ENCODE assay signal across 8 cellular contexts in genomic region chr9:122264360-122265264, GRCh38. TPM values are rescaled to one million over a fixed set of nuclear protein-coding genes. Genes with fewer than 3 reads are reported as not detected.
DNase-seq lines count a peak whose midpoint lies in the region; ATAC-seq and FAIRE-seq lines count a peak whose summit lies in the region.

Gene MRRF, plus strand, starts transcription at chr9:122264882. Its CDS starts 6,010 bp downstream, at chr9:122270892.
Gene RBM18, minus strand, starts transcription at chr9:122264840. Its CDS starts 3,348 bp downstream, at chr9:122261492.

- in situ Hi-C loops in KBM-7 (cut with MboI; ENCODE audit: low pct_unique_long_range_greater_than_20kb, low sequenced_read_pairs), result no loop called here

- ATAC-seq in GM21717 (IDR thresholded peaks at IDR 0.05; ENCODE audit: unreplicated experiment) (peak; percentile 83), naive B cell (ENCODE audit: low read depth in 2 of 2) (peak; percentile 87 to 88)
- ATAC-seq in stimulated activated effector memory CD8-positive, alpha-beta T cell treated with anti-CD3 and anti-CD28 coated beads, Interleukin-12 subunit alpha, Interleukin-12 subunit beta, amount 100 ng/mL, for 72 hours, result peak; percentile 93

- H3K4me3 Mint-ChIP-seq in activated T-helper 1 cell treated with anti-CD3 and anti-CD28 coated beads, Interleukin-12 subunit alpha, Interleukin-12 subunit beta, Interleukin-2, Interleukin-4 antibody, amounts not matched to agents 30 ng/mL and 10 ng/mL and 1 ng/mL, durations not matched to agents 14 hours and 24 hours and 36 hours, result peak within 1 kb of the TSS; percentile 97
- H3K4me3 Mint-ChIP-seq in naive B cell, result peak within 1 kb of the TSS; percentile 93 to 100 (median 100)
- peak within 1 kb of the TSS; percentile 98 for H3K4me3 Mint-ChIP-seq in stimulated activated effector memory CD8-positive, alpha-beta T cell treated with anti-CD3 and anti-CD28 coated beads, Interleukin-12 subunit alpha, Interleukin-12 subunit beta, amount 100 ng/mL, for 72 hours

- intact Hi-C loops in activated T-helper 1 cell treated with anti-CD3 and anti-CD28 coated beads, Interleukin-12 subunit alpha, Interleukin-12 subunit beta, Interleukin-2, Interleukin-4 antibody, amounts not matched to agents 30 ng/mL and 10 ng/mL and 1 ng/mL, durations not matched to agents 14 hours and 24 hours and 36 hours (cut with micrococcal nuclease), result loop anchor here (1.0 to 10.0 kb wide), 10 partner anchors 50 to 1472 kb away; partner anchors contain the start of genes FBXW2, MORN5, NDUFA8 and PDCL

- no peaks in the 10 kb centered on the region for H3K9me3 Mint-ChIP-seq in activated T-helper 1 cell treated with anti-CD3 and anti-CD28 coated beads, Interleukin-12 subunit alpha, Interleukin-12 subunit beta, Interleukin-2, Interleukin-4 antibody, amounts not matched to agents 30 ng/mL and 10 ng/mL and 1 ng/mL, durations not matched to agents 14 hours and 24 hours and 36 hours
- H3K9me3 Mint-ChIP-seq in naive B cell, result no peaks in the 10 kb centered on the region
- H3K9me3 Mint-ChIP-seq in stimulated activated effector memory CD8-positive, alpha-beta T cell treated with anti-CD3 and anti-CD28 coated beads, Interleukin-12 subunit alpha, Interleukin-12 subunit beta, amount 100 ng/mL, for 72 hours, result no peaks in the 10 kb centered on the region

- peaks cover 17% of the 10 kb centered on the region for H3K36me3 Mint-ChIP-seq in activated T-helper 1 cell treated with anti-CD3 and anti-CD28 coated beads, Interleukin-12 subunit alpha, Interleukin-12 subunit beta, Interleukin-2, Interleukin-4 antibody, amounts not matched to agents 30 ng/mL and 10 ng/mL and 1 ng/mL, durations not matched to agents 14 hours and 24 hours and 36 hours (ENCODE audit: low read depth)
- H3K36me3 Mint-ChIP-seq in naive B cell, result peaks cover 0 to under 1% of the 10 kb centered on the region in 2 donors
- H3K36me3 Mint-ChIP-seq in stimulated activated effector memory CD8-positive, alpha-beta T cell treated with anti-CD3 and anti-CD28 coated beads, Interleukin-12 subunit alpha, Interleukin-12 subunit beta, amount 100 ng/mL, for 72 hours, result peaks cover 32% of the 10 kb centered on the region

- peaks cover 38% of the 10 kb centered on the region for H3K4me1 Mint-ChIP-seq in activated T-helper 1 cell treated with anti-CD3 and anti-CD28 coated beads, Interleukin-12 subunit alpha, Interleukin-12 subunit beta, Interleukin-2, Interleukin-4 antibody, amounts not matched to agents 30 ng/mL and 10 ng/mL and 1 ng/mL, durations not matched to agents 14 hours and 24 hours and 36 hours (ENCODE audit: low read depth)
- H3K4me1 Mint-ChIP-seq in naive B cell, result peaks cover 40 to 61% (median 49%) of the 10 kb centered on the region in 3 donors
- peaks cover 52% of the 10 kb centered on the region for H3K4me1 Mint-ChIP-seq in stimulated activated effector memory CD8-positive, alpha-beta T cell treated with anti-CD3 and anti-CD28 coated beads, Interleukin-12 subunit alpha, Interleukin-12 subunit beta, amount 100 ng/mL, for 72 hours

- peak; percentile 72 for DNase-seq in DMS79 (lab: John Stamatoyannopoulos, UW)
- DNase-seq in KBM-7, result peak; percentile 96
- peak; percentile 81 for DNase-seq in RCC 7860 (ENCODE audit: low spot score)
- DNase-seq in activated T-helper 1 cell treated with anti-CD3 and anti-CD28 coated beads, Interleukin-12 subunit alpha, Interleukin-12 subunit beta, Interleukin-2, Interleukin-4 antibody, amounts not matched to agents 30 ng/mL and 10 ng/mL and 1 ng/mL, durations not matched to agents 14 hours and 24 hours and 36 hours (ENCODE audit: low spot score), result peak; percentile 89
- peak; percentile 90 for DNase-seq in fibroblast of gingiva (ENCODE audit: low read depth)
- DNase-seq in naive B cell, result peak; percentile 94
- DNase-seq in stimulated activated effector memory CD8-positive, alpha-beta T cell treated with anti-CD3 and anti-CD28 coated beads, Interleukin-12 subunit alpha, Interleukin-12 subunit beta, amount 100 ng/mL, for 72 hours (ENCODE audit: low spot score in 2 of 2), result peak; percentile 95

- H3K27me3 Mint-ChIP-seq in activated T-helper 1 cell treated with anti-CD3 and anti-CD28 coated beads, Interleukin-12 subunit alpha, Interleukin-12 subunit beta, Interleukin-2, Interleukin-4 antibody, amounts not matched to agents 30 ng/mL and 10 ng/mL and 1 ng/mL, durations not matched to agents 14 hours and 24 hours and 36 hours (ENCODE audit: insufficient read depth), result no peaks in the 10 kb centered on the region
- no peaks in the 10 kb centered on the region for H3K27me3 Mint-ChIP-seq in naive B cell

- FAIRE-seq in RCC 7860 (lab: Jason Lieb, UNC), result no peak

- peak within 1 kb of the TSS; percentile 100 for H3K27ac Mint-ChIP-seq in activated T-helper 1 cell treated with anti-CD3 and anti-CD28 coated beads, Interleukin-12 subunit alpha, Interleukin-12 subunit beta, Interleukin-2, Interleukin-4 antibody, amounts not matched to agents 30 ng/mL and 10 ng/mL and 1 ng/mL, durations not matched to agents 14 hours and 24 hours and 36 hours
- H3K27ac Mint-ChIP-seq in naive B cell, result peak within 1 kb of the TSS; percentile 99 to 100 (median 100)
- peak within 1 kb of the TSS; percentile 100 for H3K27ac Mint-ChIP-seq in stimulated activated effector memory CD8-positive, alpha-beta T cell treated with anti-CD3 and anti-CD28 coated beads, Interleukin-12 subunit alpha, Interleukin-12 subunit beta, amount 100 ng/mL, for 72 hours

RNA-seq across cellular contexts. Expression of gene MRRF, which starts in this region (rescaled TPM):
- 58.8 and 66.0 TPM in 2 replicates for total RNA-seq in activated T-helper 1 cell treated with anti-CD3 and anti-CD28 coated beads, Interleukin-12 subunit alpha, Interleukin-12 subunit beta, Interleukin-2, Interleukin-4 antibody, amounts not matched to agents 30 ng/mL and 10 ng/mL and 1 ng/mL, durations not matched to agents 14 hours and 24 hours and 36 hours
- 10 to 100 TPM; 11.8 to 25.4 (median 19.9) TPM for polyA plus RNA-seq in naive B cell (ENCODE audit: low read depth in 6 of 6)

RNA-seq across cellular contexts. Expression of gene RBM18, which starts in this region (rescaled TPM):
- 29.9 and 31.5 TPM in 2 replicates for total RNA-seq in activated T-helper 1 cell treated with anti-CD3 and anti-CD28 coated beads, Interleukin-12 subunit alpha, Interleukin-12 subunit beta, Interleukin-2, Interleukin-4 antibody, amounts not matched to agents 30 ng/mL and 10 ng/mL and 1 ng/mL, durations not matched to agents 14 hours and 24 hours and 36 hours
- polyA plus RNA-seq in naive B cell (ENCODE audit: low read depth in 6 of 6), result 10 to 100 TPM; 16.4 to 30.3 (median 21.6) TPM

Comparison
In these comparisons a context has a peak if more than half of its experiments do, and no peak if none do; other contexts are left out.
1. Peak in every context shown above with its lines: DNase-seq and ATAC-seq.